In the genomic region with DNA sequence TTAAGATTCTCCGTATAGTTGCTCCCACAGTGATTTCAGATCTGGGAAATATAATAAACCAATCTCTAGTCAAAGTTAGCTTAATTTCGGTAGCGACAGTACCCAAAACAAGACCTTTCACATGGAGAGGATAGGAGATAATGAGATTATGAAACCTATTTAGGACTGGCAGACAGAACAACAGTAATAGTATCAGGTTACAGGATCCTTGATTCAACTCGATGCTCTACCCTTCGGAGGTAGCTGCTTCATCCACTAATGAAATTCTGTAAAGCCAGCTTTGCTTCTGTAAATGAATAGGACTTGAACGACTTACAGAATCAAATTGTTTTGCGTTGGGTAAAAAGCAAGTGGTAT, we compare ENCODE assay signal across 8 cellular contexts. TPM values are rescaled to one million over a fixed set of nuclear protein-coding genes. Genes with fewer than 3 reads are reported as not detected.
A peak's percentile ranks its signal among the peaks of the same experiment; 100 is the strongest.
DNase-seq lines count a peak whose midpoint lies in the region; ATAC-seq and TF ChIP-seq lines count a peak whose summit lies in the region.

No MANE protein-coding gene starts in this region.

- no peak for TF ChIP-seq EP300 in ovary (IDR thresholded peaks at IDR 0.05)

- TF ChIP-seq POLR2A in esophagus squamous epithelium (IDR thresholded peaks at IDR 0.05) (no peak), ovary (IDR thresholded peaks at IDR 0.05) (no peak)

- H3K4me1 ChIP-seq in esophagus squamous epithelium: peaks cover 6 to 31% (median 12%) of the 10 kb centered on the region in 3 donors
- H3K4me1 ChIP-seq in ovary (ENCODE audit: insufficient read depth): peaks cover 2% of the 10 kb centered on the region

- ATAC-seq in GM18870 (IDR thresholded peaks at IDR 0.05; ENCODE audit: unreplicated experiment): peak; percentile 11

- H3K27ac ChIP-seq in HL-60 (replicated peaks): peak overlapping the region; percentile 66
- H3K27ac ChIP-seq in esophagus squamous epithelium: peak overlapping the region; percentile 93 to 99 (median 98)
- peak overlapping the region in 1 of 2 donors; percentile 63 for H3K27ac ChIP-seq in ovary

- H3K9me3 ChIP-seq in esophagus squamous epithelium: no peaks in the 10 kb centered on the region
- no peaks in the 10 kb centered on the region for H3K9me3 ChIP-seq in ovary

- H3K27me3 ChIP-seq in HL-60 (ENCODE audit: insufficient read depth, poor library complexity, severe bottlenecking) (no peaks in the 10 kb centered on the region), esophagus squamous epithelium (no peaks in the 10 kb centered on the region), ovary (no peaks in the 10 kb centered on the region)

- intact Hi-C loops in esophagus squamous epithelium (cut with DNase I) (no loop called here), ovary (cut with DNase I) (no loop called here)

- H3K4me3 ChIP-seq in HL-60 (replicated peaks; ENCODE audit: insufficient read depth, low read length): peak overlapping the region; percentile 54
- peak overlapping the region; percentile 76 to 93 (median 89) for H3K4me3 ChIP-seq in esophagus squamous epithelium
- H3K4me3 ChIP-seq in ovary: peak overlapping the region; percentile 89

- H3K36me3 ChIP-seq in esophagus squamous epithelium (no peaks in the 10 kb centered on the region), ovary (no peaks in the 10 kb centered on the region)

- DNase-seq in ACHN: peak; percentile 60
- DNase-seq in HL-60 (ENCODE audit: low read depth in 1 of 2, low spot score in 1 of 2): no peak
- peak; percentile 88 for DNase-seq in SKM-1 (lab: John Stamatoyannopoulos, UW; ENCODE audit: unreplicated experiment)
- no peak for DNase-seq in esophagus squamous epithelium (lab: John Stamatoyannopoulos, UW)
- DNase-seq in ovary: no peak
- no peak for DNase-seq in DMS79 (lab: John Stamatoyannopoulos, UW)
- no peak for DNase-seq in NAMALWA (ENCODE audit: low spot score)

- no peak for TF ChIP-seq CTCF in HL-60 (IDR thresholded peaks at IDR 0.05; ENCODE audit: insufficient read depth, low read length)
- no peak for TF ChIP-seq CTCF in esophagus squamous epithelium (IDR thresholded peaks at IDR 0.05)
- TF ChIP-seq CTCF in ovary (IDR thresholded peaks at IDR 0.05): no peak

- WGBS in esophagus squamous epithelium, 2 donors: 1 to 3% methylated on average over 7 of the region's 7 CpGs
- 0 to 2% (median 1%) methylated on average over 7 of the region's 7 CpGs for WGBS in ovary, 3 donors

- in situ Hi-C loops in ACHN (cut with HindIII; ENCODE audit: low pct_ligation_motif_present, low pct_unique_long_range_greater_than_20kb, low sequenced_read_pairs): no loop called here

RNA-seq across cellular contexts. Expression of gene AKIRIN2, which starts 0.5 kb away (rescaled TPM):
- total RNA-seq in esophagus squamous epithelium (10 to 100 TPM; 13.8 to 36.7 (median 25.4) TPM), ovary (10 to 100 TPM; 24.3 to 47.3 (median 43.3) TPM)
- polyA plus RNA-seq in ovary: 10 to 100 TPM; 34.0 to 53.6 TPM

Comparison
In these comparisons a context has a peak if more than half of its experiments do, and no peak if none do; other contexts are left out.
1. DNase-seq: peak in ACHN (single experiment) and SKM-1 (single experiment); none in HL-60 (0 of 2), esophagus squamous epithelium (single experiment), ovary (0 of 5), DMS79 (single experiment) and NAMALWA (single experiment).
2. Peak in every context shown above with its lines, with median percentiles within 50 percentile points of each other: H3K4me3 ChIP-seq.